7 cellular contexts compared by ENCODE assay signal in the genomic region with DNA sequence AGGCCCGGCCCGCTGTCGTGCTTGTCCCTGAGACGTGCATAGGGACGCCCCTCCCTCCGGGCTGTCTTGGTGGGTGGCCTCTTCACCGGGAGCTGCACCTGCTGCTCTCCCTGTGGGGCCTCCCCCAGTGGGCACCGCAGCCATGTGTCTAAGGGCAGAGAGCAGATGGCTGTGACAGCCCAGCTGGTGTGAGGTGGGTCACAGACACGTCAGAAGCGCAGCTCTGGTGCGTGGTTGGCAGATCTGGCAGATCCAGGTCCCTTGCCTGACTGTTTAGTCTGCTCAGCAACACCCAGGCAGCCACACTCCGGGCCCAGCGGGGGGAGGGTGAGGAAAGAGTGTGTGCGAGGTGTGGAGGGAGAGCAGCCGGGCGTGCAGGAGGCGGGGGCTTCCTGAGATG. TPM values are rescaled to one million over a fixed set of nuclear protein-coding genes. Genes with fewer than 3 reads are reported as not detected.
A peak's percentile ranks its signal among the peaks of the same experiment; 100 is the strongest.
DNase-seq lines count a peak whose midpoint lies in the region; ATAC-seq and TF ChIP-seq lines count a peak whose summit lies in the region.
"Not testable (repeated sequence)": the region's sequence is repeated elsewhere in the genome, so short reads cannot be mapped to it uniquely, and the experiment has no call there.

No MANE protein-coding gene starts in this region.

- not testable (repeated sequence) for H3K4me1 ChIP-seq in naive thymus-derived CD4-positive, alpha-beta T cell (ENCODE audit: control insufficient read depth in 2 of 2, insufficient read depth in 2 of 2, low read length in 2 of 2)

- not testable (repeated sequence) for H3K27me3 Mint-ChIP-seq in naive thymus-derived CD4-positive, alpha-beta T cell

- not testable (repeated sequence) for H3K27me3 ChIP-seq in naive thymus-derived CD4-positive, alpha-beta T cell (ENCODE audit: control insufficient read depth in 2 of 2, insufficient read depth in 2 of 2, low read length in 2 of 2)

- CTCF ChIA-PET in naive thymus-derived CD4-positive, alpha-beta T cell (lab: Charles Lee): not testable (repeated sequence)

- H3K9me3 Mint-ChIP-seq in activated naive CD4-positive, alpha-beta T cell treated with anti-CD3 and anti-CD28 coated beads, Interleukin-2, amount 50 U/mL, for 72 hours; naive thymus-derived CD4-positive, alpha-beta T cell: not testable (repeated sequence)

- not testable (repeated sequence) for H3K36me3 ChIP-seq in naive thymus-derived CD4-positive, alpha-beta T cell (ENCODE audit: control insufficient read depth in 2 of 3, insufficient read depth in 3 of 3, low read length in 3 of 3)

- POLR2A ChIA-PET in naive thymus-derived CD4-positive, alpha-beta T cell (lab: Charles Lee): not testable (repeated sequence)

- intact Hi-C loops in naive thymus-derived CD4-positive, alpha-beta T cell (cut with micrococcal nuclease): not testable (repeated sequence)

- H3K4me3 Mint-ChIP-seq in naive thymus-derived CD4-positive, alpha-beta T cell: not testable (repeated sequence)

- peak; percentile 49 for ATAC-seq in GM18511 (IDR thresholded peaks at IDR 0.05; ENCODE audit: unreplicated experiment)
- peak; percentile 46 for ATAC-seq in GM21529 (IDR thresholded peaks at IDR 0.05; ENCODE audit: unreplicated experiment)
- ATAC-seq in HG03108 (IDR thresholded peaks at IDR 0.05; ENCODE audit: unreplicated experiment): peak; percentile 50
- ATAC-seq in activated naive CD4-positive, alpha-beta T cell treated with anti-CD3 and anti-CD28 coated beads, Interleukin-2, amount 50 U/mL, for 72 hours: peak; percentile 53 to 62
- ATAC-seq in naive thymus-derived CD4-positive, alpha-beta T cell: peak; percentile 79

- not testable (repeated sequence) for H3K27ac Mint-ChIP-seq in activated naive CD4-positive, alpha-beta T cell treated with anti-CD3 and anti-CD28 coated beads, Interleukin-2, amount 50 U/mL, for 72 hours; naive thymus-derived CD4-positive, alpha-beta T cell

- TF ChIP-seq POLR2A in Raji (IDR thresholded peaks at IDR 0.05; ENCODE audit: insufficient read depth, low read depth, low read length): 0 out of 2 replicates have a peak, but pooled peaks have one; percentile 23

- not testable (repeated sequence) for H3K4me3 ChIP-seq in naive thymus-derived CD4-positive, alpha-beta T cell (ENCODE audit: low read length)

- not testable (repeated sequence) for H3K4me1 Mint-ChIP-seq in naive thymus-derived CD4-positive, alpha-beta T cell

- peak; percentile 29 for DNase-seq in activated CD8-positive, alpha-beta memory T cell treated with anti-CD3 and anti-CD28 coated beads, Interleukin-2, amount 50 U/mL, for 1 hour (ENCODE audit: extremely low read depth)
- DNase-seq in activated naive CD4-positive, alpha-beta T cell treated with anti-CD3 and anti-CD28 coated beads, Interleukin-2, amount 50 U/mL, for 72 hours (ENCODE audit: low spot score in 2 of 2): not testable (repeated sequence)
- DNase-seq in naive thymus-derived CD4-positive, alpha-beta T cell: peak in 3 of 9 donors; percentile 24 to 49 (median 42)

- not testable (repeated sequence) for H3K27ac ChIP-seq in naive thymus-derived CD4-positive, alpha-beta T cell (ENCODE audit: low read depth, low read length)

- H3K9me3 ChIP-seq in naive thymus-derived CD4-positive, alpha-beta T cell (ENCODE audit: control insufficient read depth in 2 of 3, low read length in 3 of 3): not testable (repeated sequence)

- not testable (repeated sequence) for H3K36me3 Mint-ChIP-seq in activated naive CD4-positive, alpha-beta T cell treated with anti-CD3 and anti-CD28 coated beads, Interleukin-2, amount 50 U/mL, for 72 hours; naive thymus-derived CD4-positive, alpha-beta T cell

RNA-seq across cellular contexts. Expression of a gene that starts 9.9 kb away (rescaled TPM):
- 10 to 100 TPM; 35.3 to 76.8 TPM for total RNA-seq in activated naive CD4-positive, alpha-beta T cell treated with anti-CD3 and anti-CD28 coated beads, Interleukin-2, amount 50 U/mL, for 72 hours
- total RNA-seq in naive thymus-derived CD4-positive, alpha-beta T cell: 10 to 100 TPM; 13.3 to 47.8 (median 46.5) TPM
- polyA plus RNA-seq in naive thymus-derived CD4-positive, alpha-beta T cell: 10 to 100 TPM; 51.2 to 56.8 TPM

RNA-seq across cellular contexts. Expression of a gene that starts 36.2 kb away (rescaled TPM):
- 10 to 100 TPM; 38.6 to 51.6 TPM for total RNA-seq in activated naive CD4-positive, alpha-beta T cell treated with anti-CD3 and anti-CD28 coated beads, Interleukin-2, amount 50 U/mL, for 72 hours
- total RNA-seq in naive thymus-derived CD4-positive, alpha-beta T cell: 10 to 100 TPM; 12.0 to 42.3 (median 23.0) TPM
- polyA plus RNA-seq in naive thymus-derived CD4-positive, alpha-beta T cell: 10 to 100 TPM in 1 of 2 donors, 1 to 10 TPM in 1; 8.7 to 17.9 TPM
